In the genomic region with DNA sequence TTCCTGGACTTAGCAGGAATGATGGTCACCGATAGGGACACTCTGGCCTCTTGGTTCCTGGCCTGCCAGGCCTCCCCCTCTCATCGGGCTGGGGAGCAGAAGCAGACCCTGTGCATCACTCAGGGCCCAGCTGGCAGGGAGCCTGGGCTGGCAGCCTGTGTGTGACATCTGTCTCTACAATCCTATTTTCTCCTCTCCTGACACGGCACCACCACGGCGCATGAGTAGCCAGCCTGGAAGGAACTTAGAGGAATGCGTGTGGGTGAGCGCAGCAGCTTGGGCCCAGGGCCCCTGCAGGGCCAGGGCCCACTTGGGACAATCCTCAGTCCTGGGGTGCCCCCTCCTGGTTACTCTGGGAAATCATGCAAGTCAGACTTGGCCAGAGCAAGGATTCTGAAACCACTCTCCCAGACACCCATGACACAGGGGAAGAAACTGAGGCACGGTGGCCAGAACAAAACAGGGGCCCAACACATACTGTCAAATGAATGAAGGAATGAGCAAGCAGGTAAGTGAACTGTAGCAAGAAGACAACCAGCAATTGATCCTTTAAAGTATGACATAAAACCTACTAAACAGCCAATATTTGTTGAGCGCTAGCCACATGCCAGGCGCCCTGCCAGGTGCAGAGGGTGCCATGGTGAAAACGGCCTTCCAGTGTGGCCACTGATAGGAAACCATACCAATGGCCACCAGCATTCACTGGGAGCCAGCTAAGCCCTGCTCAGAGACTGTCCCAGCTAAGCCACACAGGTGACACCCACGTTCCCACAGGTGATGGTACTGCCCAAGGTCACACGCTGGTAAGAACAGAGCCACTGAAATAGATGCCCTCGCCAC, we compare ENCODE assay signal across 8 cellular contexts. TPM values are rescaled to one million over a fixed set of nuclear protein-coding genes. Genes with fewer than 3 reads are reported as not detected.
DNase-seq lines count a peak whose midpoint lies in the region; ATAC-seq, FAIRE-seq and TF ChIP-seq lines count a peak whose summit lies in the region.

No MANE protein-coding gene starts in this region.

- H3K36me3 ChIP-seq in A673 (ENCODE audit: insufficient read depth, low read length, poor library complexity, severe bottlenecking), result no peaks in the 10 kb centered on the region
- H3K36me3 ChIP-seq in endodermal cell (ENCODE audit: control insufficient read depth, insufficient read depth, low read length), result no peaks in the 10 kb centered on the region
- H3K36me3 ChIP-seq in mucosa of descending colon (ENCODE audit: low read depth), result no peaks in the 10 kb centered on the region

- FAIRE-seq in GM18507 (lab: Jason Lieb, UNC), result peak; percentile 81

- DNase-seq in A673 (ENCODE audit: low spot score), result peak; percentile 82
- DNase-seq in GM18507 (ENCODE audit: extremely low spot score, insufficient read length, low read depth), result peak; percentile 71
- DNase-seq in NCI-H774 (lab: John Stamatoyannopoulos, UW), result peak; percentile 25
- DNase-seq in activated CD8-positive, alpha-beta memory T cell treated with anti-CD3 and anti-CD28 coated beads for 48 hours (ENCODE audit: low read depth in 2 of 3, low spot score in 2 of 3), result peak; percentile 28 to 61 (median 49)
- peak; percentile 95 for DNase-seq in endodermal cell
- DNase-seq in mucosa of descending colon, result peak in 2 of 3 donors; percentile 70 to 81
- DNase-seq in stimulated activated CD8-positive, alpha-beta memory T cell treated with anti-CD3 and anti-CD28 coated beads, Interleukin-4, amount 100 ng/mL, for 1 hour (ENCODE audit: low read depth in 2 of 2, low spot score in 1 of 2), result peak; percentile 46 to 58

- peaks cover 2% of the 10 kb centered on the region for H3K4me1 Mint-ChIP-seq in endodermal cell

- no peaks in the 10 kb centered on the region for H3K4me1 ChIP-seq in A673 (ENCODE audit: insufficient read depth, low read length, poor library complexity, severe bottlenecking)
- no peaks in the 10 kb centered on the region for H3K4me1 ChIP-seq in endodermal cell (ENCODE audit: control insufficient read depth, insufficient read depth, low read length)
- H3K4me1 ChIP-seq in mucosa of descending colon (ENCODE audit: low read depth), result no peaks in the 10 kb centered on the region

- no peaks in the 10 kb centered on the region for H3K9me3 Mint-ChIP-seq in endodermal cell

- no peaks in the 10 kb centered on the region for H3K36me3 Mint-ChIP-seq in endodermal cell (ENCODE audit: low read depth)

- H3K9me3 ChIP-seq in A673 (ENCODE audit: low read depth, low read length, poor library complexity, severe bottlenecking) (no peaks in the 10 kb centered on the region), endodermal cell (ENCODE audit: control insufficient read depth, low read length) (no peaks in the 10 kb centered on the region), mucosa of descending colon (no peaks in the 10 kb centered on the region)

- POLR2A ChIA-PET in A673 (lab: Charles Lee; ENCODE audit: low non-redundant PET), result no interaction called here

- H3K27me3 Mint-ChIP-seq in endodermal cell (ENCODE audit: insufficient read depth), result peaks cover 17% of the 10 kb centered on the region

- H3K27ac ChIP-seq in A673 (ENCODE audit: low read depth, low read length, poor library complexity, severe bottlenecking), result no peak overlapping the region
- H3K27ac ChIP-seq in endodermal cell (ENCODE audit: low read depth, low read length), result no peak overlapping the region

- H3K4me3 ChIP-seq in A673 (ENCODE audit: low read depth, low read length, poor library complexity, severe bottlenecking) (no peak overlapping the region), endodermal cell (ENCODE audit: low read length) (no peak overlapping the region), mucosa of descending colon (no peak overlapping the region)

- no peak overlapping the region for H3K9ac ChIP-seq in endodermal cell (ENCODE audit: extremely low read depth, low read length, poor library complexity, severe bottlenecking)

- 55 to 60% methylated on average over 4 to 14 of the region's 14 CpGs for WGBS in endodermal cell (ENCODE audit: insufficient coverage in 1 of 2, insufficient read length in 1 of 2), 2 experiments

- no TSS peak for BruUV-seq in A673 (replicated peaks; lab: Mats Ljungman, UMichigan)

- H3K27ac Mint-ChIP-seq in endodermal cell, result no peak overlapping the region

- H3K4me3 Mint-ChIP-seq in endodermal cell, result no peak overlapping the region

- peak; percentile 86 for ATAC-seq in mucosa of descending colon
- no peak for ATAC-seq in GM21526 (IDR thresholded peaks at IDR 0.05; ENCODE audit: low FRiP score, unreplicated experiment)

- CTCF ChIA-PET in A673 (lab: Charles Lee), result interaction anchor here (0.6 to 3.5 kb wide), 3 partner anchors 130 to 171 kb away, joined by 3 to 38 read pairs (median 10); no protein-coding TSS in a partner anchor

- intact Hi-C loops in A673 (cut with micrococcal nuclease; ENCODE audit: unreplicated experiment) (loop anchor here (1.0 to 10.0 kb wide), 2 partner anchors 169 to 274 kb away; no protein-coding TSS in a partner anchor), mucosa of descending colon (cut with DNase I, micrococcal nuclease) (loop anchor here (2.0 to 10.0 kb wide), 2 partner anchors 164 to 170 kb away; no protein-coding TSS in a partner anchor)

- H3K27me3 ChIP-seq in A673 (replicated peaks; ENCODE audit: insufficient read depth, low read depth, low read length, poor library complexity), result no peaks in the 10 kb centered on the region
- no peaks in the 10 kb centered on the region for H3K27me3 ChIP-seq in endodermal cell (ENCODE audit: control insufficient read depth, insufficient read depth, low read length, poor library complexity, severe bottlenecking)

- TF ChIP-seq CTCF in A673 (conservative IDR thresholded peaks at IDR 0.05; ENCODE audit: low read depth, low read length) (peak; percentile 84), endodermal cell (conservative IDR thresholded peaks at IDR 0.05) (peak; percentile 94), mucosa of descending colon (IDR thresholded peaks at IDR 0.05) (peak; percentile 29)

RNA-seq across cellular contexts. Expression of gene RSPH14, which starts 13.3 kb away (rescaled TPM):
- 0.55 TPM in 1 of 2 replicates, not detected in the other for total RNA-seq in A673 (2021)
- 1 to 10 TPM in 1 of 2 donors, under 1 TPM in 1; 0.35 to 2.3 TPM for total RNA-seq in endodermal cell
- 1.4 TPM for polyA plus RNA-seq in endodermal cell (2013, experiment 1 of 2)
- 1.5 TPM for polyA plus RNA-seq in endodermal cell (2013, experiment 2 of 2)
- total RNA-seq in mucosa of descending colon, result under 1 TPM in 2 of 3 donors, not detected in 1; 0.54 to 0.58 TPM

RNA-seq across cellular contexts. Expression of gene RAB36, which starts 16.8 kb away (rescaled TPM):
- total RNA-seq in A673 (2021) (4.1 and 4.9 TPM in 2 replicates), endodermal cell (1 to 10 TPM; 2.6 to 3.3 TPM), mucosa of descending colon (1 to 10 TPM; 1.0 to 6.4 (median 1.2) TPM)
- polyA plus RNA-seq in endodermal cell (2013, experiment 1 of 2), result 6.8 TPM
- 6.4 TPM for polyA plus RNA-seq in endodermal cell (2013, experiment 2 of 2)

RNA-seq across cellular contexts. Expression of gene BCR, which starts 51.8 kb away (rescaled TPM):
- total RNA-seq in A673 (2021), result 62.5 and 63.1 TPM in 2 replicates
- total RNA-seq in endodermal cell, result 100 to 1,000 TPM; 102 to 172 TPM
- polyA plus RNA-seq in endodermal cell (2013, experiment 1 of 2), result 52.0 TPM
- polyA plus RNA-seq in endodermal cell (2013, experiment 2 of 2), result 54.4 TPM
- total RNA-seq in mucosa of descending colon, result 10 to 100 TPM; 43.6 to 56.0 (median 49.5) TPM

RNA-seq across cellular contexts. Expression of gene GNAZ, which starts 58.2 kb away (rescaled TPM):
- total RNA-seq in A673 (2021) (5.1 and 8.0 TPM in 2 replicates), endodermal cell (10 to 100 TPM; 16.7 to 17.9 TPM), mucosa of descending colon (10 to 100 TPM in 1 of 3 donors, 1 to 10 TPM in 1, under 1 TPM in 1; 0.96 to 25.1 (median 1.7) TPM)
- polyA plus RNA-seq in endodermal cell (2013, experiment 1 of 2), result 26.0 TPM
- 28.0 TPM for polyA plus RNA-seq in endodermal cell (2013, experiment 2 of 2)

Comparison
In these comparisons a context has a peak if more than half of its experiments do, and no peak if none do; other contexts are left out.
1. DNase-seq: peak in every context shown above with its lines; median percentile 95 in endodermal cell; 82 in A673; 76 in mucosa of descending colon; 71 in GM18507; 52 in stimulated activated CD8-positive, alpha-beta memory T cell treated with anti-CD3 and anti-CD28 coated beads, Interleukin-4, amount 100 ng/mL, for 1 hour; 49 in activated CD8-positive, alpha-beta memory T cell treated with anti-CD3 and anti-CD28 coated beads for 48 hours; 25 in NCI-H774.
2. CTCF ChIP-seq: peak in every context shown above with its lines; median percentile 94 in endodermal cell; 84 in A673; 29 in mucosa of descending colon.